31 cellular contexts compared by ENCODE assay signal in genomic region chr10:59718246-59718645, GRCh38. TPM values are rescaled to one million over a fixed set of nuclear protein-coding genes. Genes with fewer than 3 reads are reported as not detected.
"Had no signal": no experiment of that assay in that cellular context is flagged by ENCODE, and none has a peak within 500 bp of the region (broad histone marks: within the 10 kb centered on the region; RNA-seq: fewer than 3 reads in every experiment).

No MANE protein-coding gene starts in this region.

- H3K4me1 ChIP-seq: neural progenitor cell, parathyroid adenoma, right lobe of liver, sigmoid colon, stomach, tibial nerve, upper lobe of left lung, vagina had no signal

- H3K4me2 ChIP-seq: neural progenitor cell had no signal

- H3K9me3 Mint-ChIP-seq: neural progenitor cell had no signal

- H3K4me3 ChIP-seq: neural progenitor cell, ovary, psoas muscle, right lobe of liver, sigmoid colon, stomach, thoracic aorta, thyroid gland, tibial nerve, upper lobe of left lung, vagina had no signal

- H3K27me3 ChIP-seq: neural progenitor cell, ovary, right lobe of liver, sigmoid colon, thyroid gland, tibial nerve, upper lobe of left lung, vagina had no signal

- H3K9ac ChIP-seq: neural progenitor cell, parathyroid adenoma had no signal

- H3K9me3 ChIP-seq: ovary, psoas muscle, right lobe of liver, sigmoid colon, thoracic aorta, thyroid gland, tibial nerve, upper lobe of left lung, vagina had no signal

- H3K36me3 Mint-ChIP-seq: neural progenitor cell; stimulated activated effector memory CD8-positive, alpha-beta T cell treated with anti-CD3 and anti-CD28 coated beads, Interleukin-12 subunit alpha, Interleukin-12 subunit beta, amount 100 ng/mL, for 72 hours; stimulated activated naive B cell treated with anti-CD40 and anti-IgM and Interleukin-4, amounts not matched to agents 10 μg/mL and 1 μg/mL and 100 μg/mL, for 72 hours had no signal

- H3K79me2 ChIP-seq: parathyroid adenoma had no signal

- H2AFZ ChIP-seq: neural progenitor cell, parathyroid adenoma had no signal

- H3K36me3 ChIP-seq: neural progenitor cell, ovary, right lobe of liver, sigmoid colon, stomach, thoracic aorta, thyroid gland, tibial nerve, upper lobe of left lung, vagina had no signal

- ATAC-seq: psoas muscle; right cardiac atrium; right lobe of liver; stimulated activated effector memory CD8-positive, alpha-beta T cell treated with anti-CD3 and anti-CD28 coated beads, Interleukin-12 subunit alpha, Interleukin-12 subunit beta, amount 100 ng/mL, for 72 hours; stimulated activated naive B cell treated with anti-CD40 and anti-IgM and Interleukin-4, amounts not matched to agents 10 μg/mL and 1 μg/mL and 100 μg/mL, for 72 hours had no signal

- DNase-seq: occipital lobe; ovary; posterior cingulate gyrus; psoas muscle; right cardiac atrium; right lobe of liver; sigmoid colon; small intestine; stimulated activated CD4-positive, alpha-beta T cell treated with anti-CD3 and anti-CD28 coated beads, Interleukin-15, amount 100 ng/mL, for 24 hours; stimulated activated CD4-positive, alpha-beta T cell treated with anti-CD3 and anti-CD28 coated beads, Interleukin-2, amount 100 ng/mL, for 24 hours; stimulated activated CD4-positive, alpha-beta T cell treated with anti-CD3 and anti-CD28 coated beads, Interleukin-2, amount 100 ng/mL, for 48 hours; stimulated activated CD4-positive, alpha-beta T cell treated with anti-CD3 and anti-CD28 coated beads, Interleukin-4, amount 100 ng/mL, for 24 hours; stimulated activated naive B cell treated with anti-CD40 and anti-IgM and Interleukin-4, amounts not matched to agents 10 μg/mL and 1 μg/mL and 100 μg/mL, for 72 hours; stimulated activated naive CD4-positive, alpha-beta T cell treated with Interleukin-2 at 50 U/mL for 16 hours; stomach; thyroid gland; trophoblast cell; upper lobe of left lung had no signal

- H3K27ac Mint-ChIP-seq: nephron; neural progenitor cell; progenitor cell of endocrine pancreas; stimulated activated effector memory CD8-positive, alpha-beta T cell treated with anti-CD3 and anti-CD28 coated beads, Interleukin-12 subunit alpha, Interleukin-12 subunit beta, amount 100 ng/mL, for 72 hours; stimulated activated naive B cell treated with anti-CD40 and anti-IgM and Interleukin-4, amounts not matched to agents 10 μg/mL and 1 μg/mL and 100 μg/mL, for 72 hours; stimulated activated naive CD8-positive, alpha-beta T cell treated with anti-CD3 and anti-CD28 coated beads, Interleukin-15, Interleukin-2, amounts not matched to agents 100 ng/mL and 50 ng/mL, for 24 hours had no signal

- H3K27ac ChIP-seq: neural progenitor cell, ovary, parathyroid adenoma, psoas muscle, right lobe of liver, sigmoid colon, stomach, thoracic aorta, thyroid gland, tibial nerve, upper lobe of left lung, vagina had no signal

RNA-seq across cellular contexts. Expression of gene MRLN, which starts 35.0 kb away (rescaled TPM):
- total RNA-seq: occipital lobe, osteoblast, progenitor cell of endocrine pancreas, renal cortical epithelial cell, right cardiac atrium, right lobe of liver, sigmoid colon, stomach, subcutaneous adipose tissue, thoracic aorta, thyroid gland, tibial nerve, ureter, vagina had no signal
